Comparison of ENCODE assay signal across 7 cellular contexts in the genomic region with DNA sequence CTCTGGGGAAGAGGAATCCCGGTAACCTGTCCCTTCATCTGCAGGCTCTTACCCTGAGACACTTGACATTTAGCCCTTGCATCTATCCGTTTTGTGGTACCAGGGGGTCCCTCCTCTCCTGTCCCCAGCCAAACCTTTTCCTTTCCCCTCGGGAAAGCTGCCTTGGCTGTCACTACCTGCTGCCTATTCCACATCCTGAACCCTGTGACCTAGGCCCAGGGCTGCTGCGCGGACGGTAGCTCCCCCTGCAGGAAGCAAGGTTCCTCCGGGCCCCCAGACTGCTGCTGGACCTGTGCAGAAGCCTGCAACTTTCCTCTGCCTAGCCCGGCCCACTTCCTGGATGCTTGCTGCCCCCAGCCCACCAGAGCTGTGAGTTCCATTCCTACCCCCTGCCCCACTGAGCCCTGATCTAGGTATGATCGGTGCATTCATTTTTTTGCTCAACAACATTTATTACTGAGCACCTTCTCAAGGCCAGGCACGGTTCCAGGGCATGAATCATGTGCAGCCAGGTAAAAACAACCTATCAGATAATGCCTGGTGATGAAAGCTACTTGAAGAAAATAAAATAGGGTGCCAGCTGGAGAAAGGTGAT. TPM values are rescaled to one million over a fixed set of nuclear protein-coding genes. Genes with fewer than 3 reads are reported as not detected.
A peak's percentile ranks its signal among the peaks of the same experiment; 100 is the strongest.
DNase-seq lines count a peak whose midpoint lies in the region; ATAC-seq and TF ChIP-seq lines count a peak whose summit lies in the region.

No MANE protein-coding gene starts in this region.

- DNase-seq in NCI-H226, result peak; percentile 55
- peak; percentile 81 for DNase-seq in activated effector memory CD4-positive, alpha-beta T cell treated with anti-CD3 and anti-CD28 coated beads, Interleukin-2, amount 50 U/mL, for 16 hours
- peak; percentile 39 to 68 for DNase-seq in left colon
- DNase-seq in upper lobe of right lung, result peak; percentile 73
- DNase-seq in G401 (ENCODE audit: low spot score), result no peak

- in situ Hi-C loops in G401 (cut with HindIII; ENCODE audit: low sequenced_read_pairs), result no loop called here

- intact Hi-C loops in left colon (cut with DNase I, micrococcal nuclease) (no loop called here), upper lobe of right lung (cut with DNase I) (no loop called here)

- peak; percentile 68 for ATAC-seq in left colon
- ATAC-seq in upper lobe of right lung, result peak; percentile 57
- no peak for ATAC-seq in GM18505 (IDR thresholded peaks at IDR 0.05; ENCODE audit: unreplicated experiment)

- no peak overlapping the region for H3K4me3 ChIP-seq in upper lobe of right lung

- no peaks in the 10 kb centered on the region for H3K9me3 ChIP-seq in upper lobe of right lung

- TF ChIP-seq CTCF in GM12872 (IDR thresholded peaks at IDR 0.05; ENCODE audit: insufficient read depth, low read depth, low read length) (peak; percentile 77), upper lobe of right lung (IDR thresholded peaks at IDR 0.05) (peak; percentile 42)

- TF ChIP-seq POLR2A in GM18505 (IDR thresholded peaks at IDR 0.05; ENCODE audit: borderline replicate concordance, extremely low read depth, insufficient read depth, insufficient read length), result no peak

- H3K4me1 ChIP-seq in upper lobe of right lung, result peaks cover 8% of the 10 kb centered on the region

- no peak overlapping the region for H3K27ac ChIP-seq in upper lobe of right lung

- no peaks in the 10 kb centered on the region for H3K36me3 ChIP-seq in upper lobe of right lung

- no peaks in the 10 kb centered on the region for H3K27me3 ChIP-seq in upper lobe of right lung

RNA-seq across cellular contexts. Expression of a gene that starts 10.5 kb away (rescaled TPM):
- total RNA-seq in left colon, result 1,000 to 10,000 TPM; 1,798 to 1,835 TPM
- total RNA-seq in upper lobe of right lung, result 689 TPM
- 432 and 515 TPM in 2 replicates for total RNA-seq in G401 (2014; rRNA removed; shearing (Covaris generic))

RNA-seq across cellular contexts. Expression of a gene that starts 20.7 kb away (rescaled TPM):
- total RNA-seq in left colon, result 100 to 1,000 TPM; 101 to 106 TPM
- total RNA-seq in upper lobe of right lung, result 74.2 TPM
- 225 and 232 TPM in 2 replicates for total RNA-seq in G401 (2014; rRNA removed; shearing (Covaris generic))

RNA-seq across cellular contexts. Expression of a gene that starts 24.0 kb away (rescaled TPM):
- total RNA-seq in left colon (under 1 TPM in 1 of 2 donors, not detected in 1; 0.31 TPM), upper lobe of right lung (not detected)
- 1.3 TPM in 1 of 2 replicates, not detected in the other for total RNA-seq in G401 (2014; rRNA removed; shearing (Covaris generic))

RNA-seq across cellular contexts. Expression of a gene that starts 32.1 kb away (rescaled TPM):
- total RNA-seq in left colon (not detected), upper lobe of right lung (not detected)
- not detected in 2 replicates for total RNA-seq in G401 (2014; rRNA removed; shearing (Covaris generic))

RNA-seq across cellular contexts. Expression of a gene that starts 36.7 kb away (rescaled TPM):
- total RNA-seq in left colon (1 to 10 TPM in 1 of 2 donors, under 1 TPM in 1; 0.92 to 1.1 TPM), upper lobe of right lung (1.4 TPM)
- not detected in 2 replicates for total RNA-seq in G401 (2014; rRNA removed; shearing (Covaris generic))
